Comparison of ENCODE assay signal across 15 cellular contexts in the genomic region with DNA sequence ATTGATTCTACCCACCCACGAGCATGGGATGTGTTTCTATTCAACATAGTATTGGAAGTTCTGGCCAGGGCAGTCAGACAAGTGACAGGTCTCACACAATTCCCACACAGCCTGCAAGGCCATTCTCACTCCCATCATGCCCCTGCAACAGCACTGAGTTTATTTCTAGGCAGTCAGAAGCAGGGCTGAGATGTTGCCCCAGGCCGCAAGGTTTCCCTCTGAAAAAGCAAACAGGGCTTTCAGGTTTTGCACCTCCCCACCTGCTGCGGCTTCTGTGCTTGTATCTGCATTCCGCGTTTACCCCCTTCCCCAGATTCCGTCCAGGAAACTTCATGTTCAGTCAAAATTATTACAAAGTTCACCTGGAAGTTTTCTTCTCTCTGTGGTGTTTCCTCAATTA. TPM values are rescaled to one million over a fixed set of nuclear protein-coding genes. Genes with fewer than 3 reads are reported as not detected.
DNase-seq lines count a peak whose midpoint lies in the region; ATAC-seq and TF ChIP-seq lines count a peak whose summit lies in the region.
"Had no signal": no experiment of that assay in that cellular context is flagged by ENCODE, and none has a peak within 500 bp of the region (broad histone marks: within the 10 kb centered on the region; RNA-seq: fewer than 3 reads in every experiment).

No MANE protein-coding gene starts in this region.

- in situ Hi-C loops in gastrocnemius medialis (cut with MboI; ENCODE audit: low sequenced_read_pairs in 4 of 4), result no loop called here

- H3K79me1 ChIP-seq in mesendoderm (ENCODE audit: low read length), result no peaks in the 10 kb centered on the region

- no peak for TF ChIP-seq POLR2A in gastrocnemius medialis (IDR thresholded peaks at IDR 0.05)

- ATAC-seq in PC-3, result no peak
- no peak for ATAC-seq in GM19395 (IDR thresholded peaks at IDR 0.05; ENCODE audit: unreplicated experiment)
- ATAC-seq in gastrocnemius medialis, result no peak
- ATAC-seq: CD8-positive, alpha-beta T cell; GM12878 had no signal

- H4K5ac ChIP-seq in mesendoderm (ENCODE audit: low read length), result no peak overlapping the region

- H3K27ac ChIP-seq in PC-3 (ENCODE audit: low read length), result no peak overlapping the region
- H3K27ac ChIP-seq in mesendoderm (ENCODE audit: low read depth, low read length), result no peak overlapping the region
- H3K27ac ChIP-seq in gastrocnemius medialis, result no peak overlapping the region

- no peaks in the 10 kb centered on the region for H3F3A ChIP-seq in PC-3 (ENCODE audit: low read length, unreplicated experiment)

- WGBS in mesendoderm (ENCODE audit: extremely low coverage, insufficient coverage, low lambda C conversion rate), result no CpG with 5 or more reads among the region's 6 CpGs

- no peaks in the 10 kb centered on the region for H3K9me2 ChIP-seq in PC-3 (replicated peaks; ENCODE audit: low read length)

- H4K20me1 ChIP-seq in PC-3 (ENCODE audit: low read length), result no peaks in the 10 kb centered on the region

- TF ChIP-seq CTCF in PC-3 (conservative IDR thresholded peaks at IDR 0.05; ENCODE audit: low read depth, low read length) (no peak), gastrocnemius medialis (IDR thresholded peaks at IDR 0.05 in 4 of 5, conservative IDR thresholded peaks at IDR 0.05 in 1 of 5) (no peak)

- H3K79me2 ChIP-seq in PC-3 (ENCODE audit: low read length), result no peaks in the 10 kb centered on the region
- no peaks in the 10 kb centered on the region for H3K79me2 ChIP-seq in mesendoderm (ENCODE audit: control insufficient read depth, insufficient read depth, low read length)

- H3K9ac ChIP-seq in PC-3 (ENCODE audit: low read length) (no peak overlapping the region), mesendoderm (ENCODE audit: low read length) (no peak overlapping the region)

- 0 out of 2 replicates have a peak, but pooled peaks cover 8% of the 10 kb centered on the region for H3K4me1 ChIP-seq in PC-3 (ENCODE audit: insufficient read depth, low read length)
- H3K4me1 ChIP-seq in mesendoderm (ENCODE audit: control insufficient read depth, low read depth, low read length), result no peaks in the 10 kb centered on the region
- H3K4me1 ChIP-seq in gastrocnemius medialis, result no peaks in the 10 kb centered on the region
- H3K4me1 ChIP-seq: HAP-1 had no signal

- DNase-seq in ELF-1 (ENCODE audit: low read depth, low spot score) (peak; percentile 93), PC-3 (peak; percentile 14), mesendoderm (peak; percentile 52), LoVo (ENCODE audit: low spot score) (no peak), gastrocnemius medialis (no peak), NCI-H1048 (lab: John Stamatoyannopoulos, UW) (no peak)
- DNase-seq: CD8-positive, alpha-beta T cell; COR-L47; DMS53; KG1 had no signal

- H3K4me3 ChIP-seq in PC-3 (ENCODE audit: low read length), result no peak overlapping the region
- no peak overlapping the region for H3K4me3 ChIP-seq in mesendoderm (ENCODE audit: low read length)
- H3K4me3 ChIP-seq in gastrocnemius medialis, result no peak overlapping the region
- H3K4me3 ChIP-seq: GM12878, HAP-1 had no signal

- intact Hi-C loops in PC-3 (cut with micrococcal nuclease) (no loop called here), gastrocnemius medialis (cut with DNase I; ENCODE audit: low total_unique reads) (no loop called here)

- H2BK5ac ChIP-seq in mesendoderm (ENCODE audit: low read length), result no peak overlapping the region

- H3K36me3 ChIP-seq in PC-3 (ENCODE audit: low read depth, low read length) (no peaks in the 10 kb centered on the region), mesendoderm (ENCODE audit: control insufficient read depth, insufficient read depth, low read length) (no peaks in the 10 kb centered on the region), gastrocnemius medialis (no peaks in the 10 kb centered on the region)
- H3K36me3 ChIP-seq: HAP-1 had no signal

- no peak overlapping the region for H2AK5ac ChIP-seq in mesendoderm (ENCODE audit: low read length)

- H3K27me3 ChIP-seq in PC-3 (ENCODE audit: low read length) (peaks cover 30% of the 10 kb centered on the region; the same call in 1 of the 2 replicates), mesendoderm (ENCODE audit: insufficient read depth, low read length, poor library complexity) (no peaks in the 10 kb centered on the region), gastrocnemius medialis (no peaks in the 10 kb centered on the region)

- no peak overlapping the region for H2BK15ac ChIP-seq in mesendoderm (replicated peaks; ENCODE audit: low read depth)

- POLR2A ChIA-PET in PC-3 (lab: Charles Lee; ENCODE audit: unreplicated experiment), result no interaction called here

- H3K4me2 ChIP-seq in PC-3 (ENCODE audit: low read length), result peak overlapping the region; percentile 4; the same call in 1 of the 2 replicates
- H3K4me2 ChIP-seq in mesendoderm (ENCODE audit: low read length), result no peak overlapping the region

- CTCF ChIA-PET in PC-3 (lab: Charles Lee), result no interaction called here

- H3K4ac ChIP-seq in mesendoderm (ENCODE audit: low read depth, low read length), result no peak overlapping the region

- no peaks in the 10 kb centered on the region for H3K9me3 ChIP-seq in PC-3 (ENCODE audit: low read length)
- no peaks in the 10 kb centered on the region for H3K9me3 ChIP-seq in gastrocnemius medialis
- H3K9me3 ChIP-seq: HAP-1 had no signal

- no peak overlapping the region for H4K8ac ChIP-seq in mesendoderm (ENCODE audit: low read depth, low read length)

- H2AFZ ChIP-seq in PC-3 (ENCODE audit: low read length), result no peak overlapping the region

- H3K23ac ChIP-seq in mesendoderm (ENCODE audit: low read length), result no peak overlapping the region

- BruUV-seq in PC-3 (replicated peaks; lab: Mats Ljungman, UMichigan), result no TSS peak

- H3K56ac ChIP-seq in mesendoderm (ENCODE audit: low read length), result no peak overlapping the region

- H2BK120ac ChIP-seq in mesendoderm (ENCODE audit: low read depth, low read length), result no peak overlapping the region

- no peak overlapping the region for H3K18ac ChIP-seq in mesendoderm (ENCODE audit: low read length)

RNA-seq across cellular contexts. Expression of a gene that starts 9.4 kb away (rescaled TPM):
- total RNA-seq in PC-3 (2014; rRNA removed), result not detected in 2 replicates
- polyA plus RNA-seq in mesendoderm (2013, experiment 1 of 2), result 1.2 TPM
- polyA plus RNA-seq in mesendoderm (2013, experiment 2 of 2), result 1.4 TPM
- under 1 TPM; 0.07 to 0.42 (median 0.19) TPM for total RNA-seq in gastrocnemius medialis
- polyA plus RNA-seq: CD14-positive monocyte, IgD-negative memory B cell had no signal

Comparison
In these comparisons a context has a peak if more than half of its experiments do, and no peak if none do; other contexts are left out.
1. DNase-seq: peak in ELF-1 (single experiment), PC-3 (single experiment) and mesendoderm (single experiment); none in LoVo (single experiment), gastrocnemius medialis (0 of 2) and NCI-H1048 (single experiment).